ENCODE assay signal across 18 cellular contexts in genomic region chr1:116230712-116231111, GRCh38.
DNase-seq lines count a peak whose midpoint lies in the region; ATAC-seq and TF ChIP-seq lines count a peak whose summit lies in the region.
"Had no signal": no experiment of that assay in that cellular context is flagged by ENCODE, and none has a peak within 500 bp of the region (broad histone marks: within the 10 kb centered on the region; RNA-seq: fewer than 3 reads in every experiment).

No MANE protein-coding gene starts in this region.

- H3K36me3 ChIP-seq in GM23338 (ENCODE audit: insufficient read depth): no peaks in the 10 kb centered on the region
- H3K36me3 ChIP-seq in naive thymus-derived CD4-positive, alpha-beta T cell (ENCODE audit: control insufficient read depth in 2 of 3, insufficient read depth in 3 of 3, low read length in 3 of 3): no peaks in the 10 kb centered on the region
- H3K36me3 ChIP-seq: Peyer's patch, SJCRH30 had no signal

- DNase-seq in GM23338 (ENCODE audit: low spot score) (peak; percentile 48), NCI-H510A (lab: John Stamatoyannopoulos, UW) (peak; percentile 38), WTC11 (ENCODE audit: low spot score) (no peak), NCI-H524 treated with DMSO at 0.1 percent for 48 hours (lab: John Stamatoyannopoulos, UW) (no peak)
- DNase-seq in naive thymus-derived CD4-positive, alpha-beta T cell: no peak
- no peak for DNase-seq in activated naive CD4-positive, alpha-beta T cell treated with anti-CD3 and anti-CD28 coated beads for 36 hours
- DNase-seq: CD4-positive, alpha-beta T cell; GDM1; HCEC 1CT; KG1; NCI-H1092 treated with DMSO at 0.1 percent for 48 hours; NCI-H1436 treated with DMSO at 0.1 percent for 48 hours; NCI-H2081; NCI-H2171; Peyer's patch; SJCRH30 had no signal

- no peak overlapping the region for H3K4me3 ChIP-seq in GM23338
- H3K4me3 ChIP-seq in naive thymus-derived CD4-positive, alpha-beta T cell (ENCODE audit: low read length): no peak overlapping the region
- H3K4me3 ChIP-seq: Peyer's patch, SJCRH30 had no signal

- intact Hi-C loops in naive thymus-derived CD4-positive, alpha-beta T cell (cut with micrococcal nuclease): loop anchor here in 1 of 2 donors (5.0 kb wide), 1 partner anchor 147 kb away; no protein-coding TSS in a partner anchor
- intact Hi-C loops in activated naive CD4-positive, alpha-beta T cell treated with anti-CD3 and anti-CD28 coated beads for 36 hours (cut with micrococcal nuclease): loop anchor here (5.0 kb wide), 1 partner anchor 127 kb away; no protein-coding TSS in a partner anchor

- no peak for TF ChIP-seq CTCF in GM23338 (conservative IDR thresholded peaks at IDR 0.05; ENCODE audit: low read depth in 2 of 2)
- TF ChIP-seq CTCF in WTC11 (IDR thresholded peaks at IDR 0.05): no peak

- no peaks in the 10 kb centered on the region for H3K27me3 ChIP-seq in GM23338 (ENCODE audit: insufficient read depth)
- H3K27me3 ChIP-seq in naive thymus-derived CD4-positive, alpha-beta T cell (ENCODE audit: control insufficient read depth in 2 of 2, insufficient read depth in 2 of 2, low read length in 2 of 2): no peaks in the 10 kb centered on the region
- H3K27me3 ChIP-seq: Peyer's patch, SJCRH30 had no signal

- H3K27ac Mint-ChIP-seq in GM23338 (no peak overlapping the region), WTC11 (no peak overlapping the region)
- peak overlapping the region in 5 of 9 donors; percentile 0 to 88 (median 17) for H3K27ac Mint-ChIP-seq in naive thymus-derived CD4-positive, alpha-beta T cell
- H3K27ac Mint-ChIP-seq in activated naive CD4-positive, alpha-beta T cell treated with anti-CD3 and anti-CD28 coated beads for 36 hours: no peak overlapping the region
- H3K27ac Mint-ChIP-seq: CD4-positive, alpha-beta T cell had no signal

- no peaks in the 10 kb centered on the region for H3K79me2 ChIP-seq in GM23338 (replicated peaks; ENCODE audit: insufficient read depth)

- no peaks in the 10 kb centered on the region for H3F3A ChIP-seq in GM23338 (replicated peaks; ENCODE audit: low read depth)

- H4K20me1 ChIP-seq in GM23338 (replicated peaks; ENCODE audit: insufficient read depth): no peaks in the 10 kb centered on the region

- CTCF ChIA-PET in WTC11 (lab: Charles Lee): interaction anchor here (0.7 to 0.9 kb wide), 4 partner anchors 92 to 268 kb away, joined by 3 to 4 read pairs (median 4); no protein-coding TSS in a partner anchor
- CTCF ChIA-PET in naive thymus-derived CD4-positive, alpha-beta T cell (lab: Charles Lee): interaction anchor here (1.0 to 14.0 kb wide), 4 partner anchors 62 to 254 kb away, joined by 4 to 164 read pairs (median 8); no protein-coding TSS in a partner anchor
- CTCF ChIA-PET in activated naive CD4-positive, alpha-beta T cell treated with anti-CD3 and anti-CD28 coated beads for 36 hours (lab: Charles Lee): interaction anchor here (0.6 to 1.0 kb wide), 2 partner anchors 12 to 61 kb away, joined by 3 to 4 read pairs; no protein-coding TSS in a partner anchor

- H3K36me3 Mint-ChIP-seq in GM23338 (ENCODE audit: low read depth) (no peaks in the 10 kb centered on the region), WTC11 (no peaks in the 10 kb centered on the region)
- no peaks in the 10 kb centered on the region for H3K36me3 Mint-ChIP-seq in naive thymus-derived CD4-positive, alpha-beta T cell
- no peaks in the 10 kb centered on the region for H3K36me3 Mint-ChIP-seq in activated naive CD4-positive, alpha-beta T cell treated with anti-CD3 and anti-CD28 coated beads for 36 hours (ENCODE audit: low read depth)

- H3K4me1 Mint-ChIP-seq in GM23338 (peaks cover 15% of the 10 kb centered on the region), WTC11 (peaks cover 18% of the 10 kb centered on the region)
- H3K4me1 Mint-ChIP-seq in naive thymus-derived CD4-positive, alpha-beta T cell: peaks cover 6 to 29% (median 25%) of the 10 kb centered on the region in 7 donors
- H3K4me1 Mint-ChIP-seq in activated naive CD4-positive, alpha-beta T cell treated with anti-CD3 and anti-CD28 coated beads for 36 hours (ENCODE audit: low read depth): peaks cover 17% of the 10 kb centered on the region

- 0 out of 2 replicates have a peak, but pooled peaks cover 3% of the 10 kb centered on the region for H3K4me1 ChIP-seq in GM23338 (ENCODE audit: insufficient read depth)
- peaks cover 4 to 10% of the 10 kb centered on the region in 2 donors for H3K4me1 ChIP-seq in naive thymus-derived CD4-positive, alpha-beta T cell (ENCODE audit: control insufficient read depth in 2 of 2, insufficient read depth in 2 of 2, low read length in 2 of 2)
- H3K4me1 ChIP-seq: Peyer's patch, SJCRH30 had no signal

- H3K27me3 Mint-ChIP-seq in GM23338 (ENCODE audit: insufficient read depth, low read depth, poor library complexity) (peaks cover 9% of the 10 kb centered on the region), WTC11 (ENCODE audit: low read depth) (no peaks in the 10 kb centered on the region)
- peaks cover 0 to 17% (median 0%) of the 10 kb centered on the region in 5 donors for H3K27me3 Mint-ChIP-seq in naive thymus-derived CD4-positive, alpha-beta T cell
- no peaks in the 10 kb centered on the region for H3K27me3 Mint-ChIP-seq in activated naive CD4-positive, alpha-beta T cell treated with anti-CD3 and anti-CD28 coated beads for 36 hours (ENCODE audit: low read depth)
- H3K27me3 Mint-ChIP-seq: CD4-positive, alpha-beta T cell had no signal

- H3K4me3 Mint-ChIP-seq in GM23338 (no peak overlapping the region), WTC11 (no peak overlapping the region)
- H3K4me3 Mint-ChIP-seq in naive thymus-derived CD4-positive, alpha-beta T cell: no peak overlapping the region
- no peak overlapping the region for H3K4me3 Mint-ChIP-seq in activated naive CD4-positive, alpha-beta T cell treated with anti-CD3 and anti-CD28 coated beads for 36 hours
- H3K4me3 Mint-ChIP-seq: CD4-positive, alpha-beta T cell had no signal

- POLR2A ChIA-PET in WTC11 (lab: Charles Lee): interaction anchor here (0.7 kb wide), 1 partner anchor 282 kb away, joined by 3 read pairs; no protein-coding TSS in a partner anchor
- POLR2A ChIA-PET in naive thymus-derived CD4-positive, alpha-beta T cell (lab: Charles Lee): interaction anchor here (1.1 kb wide), 1 partner anchor 146 kb away, joined by 3 read pairs; no protein-coding TSS in a partner anchor

- ATAC-seq in GM23338 (peak; percentile 80), WTC11 (peak; percentile 79), GM21390 (IDR thresholded peaks at IDR 0.05; ENCODE audit: unreplicated experiment) (no peak)
- no peak for ATAC-seq in naive thymus-derived CD4-positive, alpha-beta T cell

- no peak overlapping the region for H3K4me2 ChIP-seq in GM23338

- H2AFZ ChIP-seq in GM23338: no peak overlapping the region; the same call in 1 of the 2 replicates

- H3K9me3 Mint-ChIP-seq in GM23338 (no peaks in the 10 kb centered on the region), WTC11 (no peaks in the 10 kb centered on the region)
- H3K9me3 Mint-ChIP-seq in naive thymus-derived CD4-positive, alpha-beta T cell: no peaks in the 10 kb centered on the region
- no peaks in the 10 kb centered on the region for H3K9me3 Mint-ChIP-seq in activated naive CD4-positive, alpha-beta T cell treated with anti-CD3 and anti-CD28 coated beads for 36 hours
- H3K9me3 Mint-ChIP-seq: CD4-positive, alpha-beta T cell had no signal

- no peaks in the 10 kb centered on the region for H3K9me3 ChIP-seq in naive thymus-derived CD4-positive, alpha-beta T cell (ENCODE audit: control insufficient read depth in 2 of 3, low read length in 3 of 3)
- H3K9me3 ChIP-seq: Peyer's patch, SJCRH30 had no signal

- H3K9me2 ChIP-seq in GM23338 (ENCODE audit: insufficient read depth): no peaks in the 10 kb centered on the region

- H3K27ac ChIP-seq in GM23338 (ENCODE audit: low read depth): no peak overlapping the region
- H3K27ac ChIP-seq in naive thymus-derived CD4-positive, alpha-beta T cell (ENCODE audit: low read depth, low read length): no peak overlapping the region
- H3K27ac ChIP-seq: HL-60, Peyer's patch, SJCRH30 had no signal

TF ChIP-seq in GM23338, 12 proteins besides CTCF, POLR2A, EP300 and RAD21 (continues in another document):
- TF ChIP-seq NANOG (IDR thresholded peaks at IDR 0.05; ENCODE audit: borderline replicate concordance) (no peak), JUNB (IDR thresholded peaks at IDR 0.05; ENCODE audit: unreplicated experiment) (no peak), EZH2phosphoT487 (IDR thresholded peaks at IDR 0.05; ENCODE audit: unreplicated experiment) (no peak), ZNF114 (CRISPR knock-in tag; IDR thresholded peaks at IDR 0.05) (no peak), ZNF331 (CRISPR knock-in tag; IDR thresholded peaks at IDR 0.05; ENCODE audit: low read depth) (no peak), STAT1 (IDR thresholded peaks at IDR 0.05; ENCODE audit: unreplicated experiment) (no peak), CREB1 (CRISPR knock-in tag; IDR thresholded peaks at IDR 0.05; ENCODE audit: low read depth) (no peak)
- TF ChIP-seq, protein P1, sequence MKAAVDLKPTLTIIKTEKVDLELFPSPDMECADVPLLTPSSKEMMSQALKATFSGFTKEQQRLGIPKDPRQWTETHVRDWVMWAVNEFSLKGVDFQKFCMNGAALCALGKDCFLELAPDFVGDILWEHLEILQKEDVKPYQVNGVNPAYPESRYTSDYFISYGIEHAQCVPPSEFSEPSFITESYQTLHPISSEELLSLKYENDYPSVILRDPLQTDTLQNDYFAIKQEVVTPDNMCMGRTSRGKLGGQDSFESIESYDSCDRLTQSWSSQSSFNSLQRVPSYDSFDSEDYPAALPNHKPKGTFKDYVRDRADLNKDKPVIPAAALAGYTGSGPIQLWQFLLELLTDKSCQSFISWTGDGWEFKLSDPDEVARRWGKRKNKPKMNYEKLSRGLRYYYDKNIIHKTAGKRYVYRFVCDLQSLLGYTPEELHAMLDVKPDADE (IDR thresholded peaks at IDR 0.05): no peak

TF ChIP-seq in WTC11, 78 proteins besides CTCF, POLR2A, EP300 and RAD21:
- no peak for TF ChIP-seq RELA (CRISPR knock-in tag; IDR thresholded peaks at IDR 0.05; ENCODE audit: borderline replicate concordance)
- TF ChIP-seq USF2 (CRISPR knock-in tag; IDR thresholded peaks at IDR 0.05): 0 out of 2 replicates have a peak, but pooled peaks have one; percentile 31
TF ChIP-seq in WTC11: peak in this region for 1.

Comparison
In these comparisons a context has a peak if more than half of its experiments do, and no peak if none do; other contexts are left out.
1. ATAC-seq: peak in GM23338 (single experiment) and WTC11 (single experiment); none in naive thymus-derived CD4-positive, alpha-beta T cell (single experiment) and GM21390 (single experiment).
2. DNase-seq: peak in GM23338 (single experiment) and NCI-H510A (single experiment); none in WTC11 (single experiment), naive thymus-derived CD4-positive, alpha-beta T cell (0 of 9), NCI-H524 treated with DMSO at 0.1 percent for 48 hours (single experiment) and activated naive CD4-positive, alpha-beta T cell treated with anti-CD3 and anti-CD28 coated beads for 36 hours (single experiment).
3. H3K27ac Mint-ChIP-seq: peak in naive thymus-derived CD4-positive, alpha-beta T cell (5 of 9); none in GM23338 (single experiment), WTC11 (single experiment) and activated naive CD4-positive, alpha-beta T cell treated with anti-CD3 and anti-CD28 coated beads for 36 hours (single experiment).